In the genomic region with DNA sequence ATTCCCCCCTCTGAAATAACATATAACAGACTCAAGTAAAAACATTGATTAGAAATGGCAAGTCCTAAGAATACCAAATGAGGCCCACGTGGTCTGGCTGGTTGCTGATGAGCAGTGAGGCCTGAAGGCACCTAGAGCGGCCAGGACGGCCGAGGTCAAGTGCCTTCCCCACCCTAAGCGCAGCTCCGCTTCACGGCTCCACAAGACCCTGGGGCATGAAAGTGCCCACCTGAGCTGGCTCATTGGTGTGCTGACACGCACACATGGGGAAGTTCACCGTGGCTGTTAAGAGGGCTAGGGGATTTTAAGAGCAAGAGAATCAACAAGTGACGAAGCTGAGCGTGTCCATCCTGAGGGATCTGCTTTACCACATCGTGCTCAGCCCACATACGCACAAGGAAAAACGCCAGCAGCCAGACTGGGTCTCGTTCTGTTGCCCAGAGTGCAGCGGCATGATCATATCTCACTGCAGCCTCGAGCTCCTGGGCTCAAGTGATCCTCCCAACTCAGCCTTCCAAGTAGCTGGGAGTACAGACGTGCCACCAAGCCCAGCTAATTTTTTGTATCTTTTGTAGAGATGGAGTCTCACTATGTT, we compare ENCODE assay signal across 1 cellular context.
TF ChIP-seq lines count a peak whose summit lies in the region.

No MANE protein-coding gene starts in this region.

TF ChIP-seq in HepG2, 621 proteins besides CTCF, POLR2A, EP300 and RAD21:
- TF ChIP-seq, protein P1, sequence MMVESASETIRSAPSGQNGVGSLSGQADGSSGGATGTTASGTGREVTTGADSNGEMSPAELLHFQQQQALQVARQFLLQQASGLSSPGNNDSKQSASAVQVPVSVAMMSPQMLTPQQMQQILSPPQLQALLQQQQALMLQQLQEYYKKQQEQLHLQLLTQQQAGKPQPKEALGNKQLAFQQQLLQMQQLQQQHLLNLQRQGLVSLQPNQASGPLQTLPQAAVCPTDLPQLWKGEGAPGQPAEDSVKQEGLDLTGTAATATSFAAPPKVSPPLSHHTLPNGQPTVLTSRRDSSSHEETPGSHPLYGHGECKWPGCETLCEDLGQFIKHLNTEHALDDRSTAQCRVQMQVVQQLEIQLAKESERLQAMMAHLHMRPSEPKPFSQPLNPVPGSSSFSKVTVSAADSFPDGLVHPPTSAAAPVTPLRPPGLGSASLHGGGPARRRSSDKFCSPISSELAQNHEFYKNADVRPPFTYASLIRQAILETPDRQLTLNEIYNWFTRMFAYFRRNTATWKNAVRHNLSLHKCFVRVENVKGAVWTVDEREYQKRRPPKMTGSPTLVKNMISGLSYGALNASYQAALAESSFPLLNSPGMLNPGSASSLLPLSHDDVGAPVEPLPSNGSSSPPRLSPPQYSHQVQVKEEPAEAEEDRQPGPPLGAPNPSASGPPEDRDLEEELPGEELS (CRISPR knock-in tag; IDR thresholded peaks at IDR 0.05), result no peak
- 0 out of 2 replicates have a peak, but pooled peaks have one; percentile 65 for TF ChIP-seq ZNF737 (CRISPR knock-in tag; IDR thresholded peaks at IDR 0.05; ENCODE audit: borderline replicate concordance)
